ENCODE assay signal across 8 cellular contexts in the genomic region with DNA sequence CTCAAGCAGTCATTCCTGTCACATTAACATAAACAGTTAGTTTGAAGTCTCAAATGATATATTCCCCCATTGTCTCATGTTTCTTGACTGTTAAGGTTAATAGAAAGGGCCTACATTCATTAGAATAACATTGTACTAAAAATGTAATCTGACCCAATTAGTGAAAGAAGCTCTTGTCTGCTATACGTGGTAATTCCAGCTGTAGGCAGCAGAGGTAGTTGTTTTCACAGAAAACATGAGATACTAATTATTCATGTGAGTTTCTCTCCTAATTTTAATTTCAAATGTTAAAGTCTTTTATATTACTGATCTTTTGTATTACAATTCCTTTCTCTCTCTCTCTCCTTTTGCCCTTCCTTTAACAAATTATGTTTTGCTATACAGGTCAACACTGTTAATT. TPM values are rescaled to one million over a fixed set of nuclear protein-coding genes. Genes with fewer than 3 reads are reported as not detected.
A peak's percentile ranks its signal among the peaks of the same experiment; 100 is the strongest.
DNase-seq lines count a peak whose midpoint lies in the region; ATAC-seq, FAIRE-seq and TF ChIP-seq lines count a peak whose summit lies in the region.

No MANE protein-coding gene starts in this region.

- TF ChIP-seq CTCF in GM12865 (IDR thresholded peaks at IDR 0.05; ENCODE audit: insufficient read depth, low read depth, low read length, missing control alignments) (peak; percentile 48), endothelial cell of umbilical vein (IDR thresholded peaks at IDR 0.05; ENCODE audit: extremely low read depth in 1 of 2, insufficient read depth in 1 of 2, low read depth in 1 of 2, low read length in 2 of 2) (peak; percentile 27), prostate gland (IDR thresholded peaks at IDR 0.05) (peak in 2 of 4 experiments; percentile 53 to 62), endothelial cell (IDR thresholded peaks at IDR 0.05; ENCODE audit: unreplicated experiment) (no peak)

- H3K9ac ChIP-seq in endothelial cell of umbilical vein (replicated peaks; ENCODE audit: extremely low read depth, insufficient read depth, low read length) = no peak overlapping the region

- no peak overlapping the region for H3K27ac Mint-ChIP-seq in endothelial cell (ENCODE audit: unreplicated experiment)

- CTCF ChIA-PET in endothelial cell of umbilical vein (lab: Charles Lee) = interaction anchor here (0.6 to 2.0 kb wide), 42 partner anchors 9 to 813 kb away, joined by 3 to 20 read pairs (median 3); a partner anchor contains a TSS

- H3K4me1 ChIP-seq in endothelial cell of umbilical vein (ENCODE audit: control insufficient read depth, extremely low read depth, insufficient read depth, low read length) = no peaks in the 10 kb centered on the region
- H3K4me1 ChIP-seq in prostate gland (replicated peaks) = no peaks in the 10 kb centered on the region

- no peak overlapping the region for H3K4me3 ChIP-seq in GM12865 (ENCODE audit: low read depth, low read length)
- no peak overlapping the region for H3K4me3 ChIP-seq in endothelial cell of umbilical vein (replicated peaks in 1 of 3; ENCODE audit: insufficient read depth in 1 of 3, low read depth in 1 of 3, low read length in 3 of 3)
- H3K4me3 ChIP-seq in prostate gland = no peak overlapping the region

- H2AFZ ChIP-seq in endothelial cell of umbilical vein (ENCODE audit: low read depth, low read length) = no peak overlapping the region

- peak; percentile 41 for DNase-seq in GM12865 (ENCODE audit: low read depth)
- peak; percentile 47 for DNase-seq in NCI-H82 treated with DMSO at 0.1 percent for 48 hours (lab: John Stamatoyannopoulos, UW; ENCODE audit: unreplicated experiment)
- peak; percentile 66 for DNase-seq in endothelial cell of umbilical vein (ENCODE audit: low read depth, low spot score)
- DNase-seq in pons (ENCODE audit: low spot score) = peak; percentile 64
- no peak for DNase-seq in prostate gland (ENCODE audit: low spot score)
- DNase-seq in endothelial cell (ENCODE audit: low spot score) = no peak

- H3K4me2 ChIP-seq in endothelial cell of umbilical vein (ENCODE audit: insufficient read depth, low read length) = no peak overlapping the region

- FAIRE-seq in A204.1 (lab: Jason Lieb, UNC) (peak; percentile 92), endothelial cell of umbilical vein (lab: Jason Lieb, UNC) (peak; percentile 74)

- no peaks in the 10 kb centered on the region for H3K9me3 ChIP-seq in endothelial cell of umbilical vein (replicated peaks; ENCODE audit: control insufficient read depth, insufficient read depth, low read length)
- H3K9me3 ChIP-seq in prostate gland = no peaks in the 10 kb centered on the region

- H3K9me3 Mint-ChIP-seq in endothelial cell (ENCODE audit: unreplicated experiment) = no peaks in the 10 kb centered on the region

- dilution Hi-C loops in endothelial cell of umbilical vein (cut with MboI; ENCODE audit: extremely low pct_ligation_motif_present, low sequenced_read_pairs) = no loop called here

- H3K27me3 ChIP-seq in endothelial cell of umbilical vein (ENCODE audit: control insufficient read depth in 2 of 2, insufficient read depth in 2 of 2, low read length in 2 of 2) (no peaks in the 10 kb centered on the region), prostate gland (replicated peaks; ENCODE audit: insufficient read depth) (no peaks in the 10 kb centered on the region)

- no peaks in the 10 kb centered on the region for H3K36me3 ChIP-seq in endothelial cell of umbilical vein (ENCODE audit: control insufficient read depth in 2 of 2, extremely low read depth in 1 of 2, insufficient read depth in 2 of 2, low read length in 2 of 2)
- H3K36me3 ChIP-seq in prostate gland = no peaks in the 10 kb centered on the region

- no peak for ATAC-seq in GM21447 (IDR thresholded peaks at IDR 0.05; ENCODE audit: unreplicated experiment)

- no TSS peak for BruUV-seq in endothelial cell of umbilical vein (replicated peaks; lab: Mats Ljungman, UMichigan)

- no peak overlapping the region for H3K4me3 Mint-ChIP-seq in endothelial cell (ENCODE audit: unreplicated experiment)

- H3K9me1 ChIP-seq in endothelial cell of umbilical vein (replicated peaks; ENCODE audit: control insufficient read depth, extremely low read depth, insufficient read depth, low read length) = no peaks in the 10 kb centered on the region

- no peaks in the 10 kb centered on the region for H3K4me1 Mint-ChIP-seq in endothelial cell (ENCODE audit: unreplicated experiment)

- WGBS in prostate gland = 3% methylated on average over 1 of the region's 1 CpG

- TF ChIP-seq POLR2A in endothelial cell of umbilical vein (IDR thresholded peaks at IDR 0.05; ENCODE audit: low read depth, low read length) = no peak
- no peak for TF ChIP-seq POLR2A in prostate gland (IDR thresholded peaks at IDR 0.05)

- H3K79me2 ChIP-seq in endothelial cell of umbilical vein (ENCODE audit: control insufficient read depth, insufficient read depth, low read length) = no peaks in the 10 kb centered on the region

- H3K27ac ChIP-seq in endothelial cell of umbilical vein (ENCODE audit: insufficient read depth, low read depth, low read length) (no peak overlapping the region), prostate gland (no peak overlapping the region)

- peaks cover 2% of the 10 kb centered on the region for H3K27me3 Mint-ChIP-seq in endothelial cell (ENCODE audit: unreplicated experiment)

- H3K36me3 Mint-ChIP-seq in endothelial cell (ENCODE audit: low read depth, unreplicated experiment) = no peaks in the 10 kb centered on the region

- POLR2A ChIA-PET in endothelial cell of umbilical vein (lab: Charles Lee) = no interaction called here

- no peaks in the 10 kb centered on the region for H4K20me1 ChIP-seq in endothelial cell of umbilical vein (replicated peaks; ENCODE audit: control insufficient read depth, extremely low read depth, insufficient read depth, low read length)

- intact Hi-C loops in endothelial cell of umbilical vein (cut with micrococcal nuclease) = loop anchor here (2.0 to 10.0 kb wide), 3 partner anchors 147 to 634 kb away; no protein-coding TSS in a partner anchor
- intact Hi-C loops in prostate gland (cut with DNase I) = loop anchor here (10.0 kb wide), 1 partner anchor 644 kb away; no protein-coding TSS in a partner anchor

TF ChIP-seq in endothelial cell of umbilical vein, 7 proteins besides CTCF, POLR2A, EP300 and RAD21:
- no peak for TF ChIP-seq FOS (IDR thresholded peaks at IDR 0.05; ENCODE audit: borderline replicate concordance, insufficient read depth, low read length)
- TF ChIP-seq POLR2AphosphoS5 (IDR thresholded peaks at IDR 0.05; ENCODE audit: insufficient read depth, low read depth, low read length) = no peak
- TF ChIP-seq GATA2 (IDR thresholded peaks at IDR 0.05; ENCODE audit: insufficient read depth, insufficient read length, low read depth, low read length) = no peak
- TF ChIP-seq EZH2 (IDR thresholded peaks at IDR 0.05; ENCODE audit: borderline replicate concordance, low read depth, low read length, severe bottlenecking) = no peak
- no peak for TF ChIP-seq MYC (IDR thresholded peaks at IDR 0.05; ENCODE audit: low read depth, low read length)
- no peak for TF ChIP-seq JUN (IDR thresholded peaks at IDR 0.05; ENCODE audit: borderline replicate concordance, insufficient read depth, insufficient read length, low read depth)
- TF ChIP-seq, protein P1, sequence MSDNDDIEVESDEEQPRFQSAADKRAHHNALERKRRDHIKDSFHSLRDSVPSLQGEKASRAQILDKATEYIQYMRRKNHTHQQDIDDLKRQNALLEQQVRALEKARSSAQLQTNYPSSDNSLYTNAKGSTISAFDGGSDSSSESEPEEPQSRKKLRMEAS (IDR thresholded peaks at IDR 0.05; ENCODE audit: insufficient read depth, insufficient read length) = no peak

RNA-seq across cellular contexts. Expression of a gene that starts 26.0 kb away (rescaled TPM):
- total RNA-seq in endothelial cell of umbilical vein (46.5 and 46.7 TPM in 2 replicates), prostate gland (10 to 100 TPM; 33.1 to 60.5 TPM), endothelial cell (ENCODE audit: unreplicated experiment) (60.9 TPM)
- polyA plus RNA-seq in endothelial cell of umbilical vein = 29.5 and 31.6 TPM in 2 replicates
- polyA plus RNA-seq in endothelial cell of umbilical vein (2011; cell fraction: cytosol; rRNA removed) = 34.9 TPM in 2 replicates
- polyA plus RNA-seq in endothelial cell of umbilical vein (2011; cell fraction: nucleus; rRNA removed) = 33.7 and 38.2 TPM in 2 replicates
- 38.0 and 44.7 TPM in 2 replicates for polyA plus RNA-seq in endothelial cell of umbilical vein (2012)
- polyA minus RNA-seq in endothelial cell of umbilical vein = 59.4 and 62.1 TPM in 2 replicates
- polyA minus RNA-seq in endothelial cell of umbilical vein (2011; cell fraction: cytosol; rRNA and poly(A)+ RNA removed) = 16.2 TPM
- 87.4 and 110 TPM in 2 replicates for polyA minus RNA-seq in endothelial cell of umbilical vein (2011; cell fraction: nucleus; rRNA and poly(A)+ RNA removed)

RNA-seq across cellular contexts. Expression of a gene that starts 40.0 kb away (rescaled TPM):
- total RNA-seq in endothelial cell of umbilical vein (29.0 and 30.7 TPM in 2 replicates), prostate gland (10 to 100 TPM; 39.0 to 41.0 TPM), endothelial cell (ENCODE audit: unreplicated experiment) (30.6 TPM)
- polyA plus RNA-seq in endothelial cell of umbilical vein = 12.7 and 13.7 TPM in 2 replicates
- 9.7 and 10.4 TPM in 2 replicates for polyA plus RNA-seq in endothelial cell of umbilical vein (2011; cell fraction: cytosol; rRNA removed)
- 9.4 and 9.7 TPM in 2 replicates for polyA plus RNA-seq in endothelial cell of umbilical vein (2011; cell fraction: nucleus; rRNA removed)
- polyA plus RNA-seq in endothelial cell of umbilical vein (2012) = 26.7 and 30.6 TPM in 2 replicates
- 63.9 and 64.3 TPM in 2 replicates for polyA minus RNA-seq in endothelial cell of umbilical vein
- 21.3 TPM for polyA minus RNA-seq in endothelial cell of umbilical vein (2011; cell fraction: cytosol; rRNA and poly(A)+ RNA removed)
- polyA minus RNA-seq in endothelial cell of umbilical vein (2011; cell fraction: nucleus; rRNA and poly(A)+ RNA removed) = 27.6 and 42.1 TPM in 2 replicates

Comparison
In these comparisons a context has a peak if more than half of its experiments do, and no peak if none do; other contexts are left out.
1. DNase-seq: peak in GM12865 (single experiment), NCI-H82 treated with DMSO at 0.1 percent for 48 hours (single experiment), endothelial cell of umbilical vein (single experiment) and pons (single experiment); none in prostate gland (single experiment) and endothelial cell (single experiment).